ENCODE assay signal across 9 cellular contexts in the genomic region with DNA sequence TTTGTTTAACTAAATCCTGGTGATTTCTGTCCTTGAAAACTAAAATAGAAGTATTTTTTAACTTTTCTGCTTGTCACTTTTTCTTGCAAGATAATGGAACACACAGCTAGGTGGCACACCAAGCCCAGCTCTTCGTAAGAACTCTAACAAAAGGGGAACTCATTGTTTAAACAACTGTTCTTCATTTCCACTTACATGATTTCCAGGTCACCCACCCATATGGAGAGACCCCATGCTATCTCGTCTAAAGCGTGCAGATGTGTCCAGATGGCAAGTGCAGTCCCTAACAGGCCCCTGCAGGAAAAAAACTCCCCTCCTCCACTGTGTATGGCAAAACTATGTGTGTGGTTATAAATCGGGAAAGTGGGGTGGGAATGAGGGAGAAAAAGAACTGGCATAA. TPM values are rescaled to one million over a fixed set of nuclear protein-coding genes. Genes with fewer than 3 reads are reported as not detected.
DNase-seq lines count a peak whose midpoint lies in the region; ATAC-seq, FAIRE-seq and TF ChIP-seq lines count a peak whose summit lies in the region.
"Had no signal": no experiment of that assay in that cellular context is flagged by ENCODE, and none has a peak within 500 bp of the region (broad histone marks: within the 10 kb centered on the region; RNA-seq: fewer than 3 reads in every experiment).

No MANE protein-coding gene starts in this region.

- POLR2A ChIA-PET in PC-9 (lab: Charles Lee; ENCODE audit: unreplicated experiment): interaction anchor here (0.7 kb wide), 2 partner anchors 46 to 77 kb away, joined by 3 to 8 read pairs; a partner anchor contains a TSS

- no peaks in the 10 kb centered on the region for H3K27me3 ChIP-seq in PC-9 (ENCODE audit: insufficient read depth, low read depth)
- H3K27me3 ChIP-seq in mammary epithelial cell (ENCODE audit: insufficient read depth, low read length): no peaks in the 10 kb centered on the region

- no peaks in the 10 kb centered on the region for H3K9me3 Mint-ChIP-seq in naive B cell
- H3K9me3 Mint-ChIP-seq in natural killer cell treated with Interleukin-12 subunit alpha and Interleukin-12 subunit beta and Interleukin-15 and Interleukin-18, amount 100 ng/mL, for 72 hours: no peaks in the 10 kb centered on the region

- H4K20me1 ChIP-seq in PC-9 (ENCODE audit: insufficient read depth) (no peaks in the 10 kb centered on the region), mammary epithelial cell (ENCODE audit: insufficient read depth, low read length) (no peaks in the 10 kb centered on the region)

- no peaks in the 10 kb centered on the region for H3K9me3 ChIP-seq in PC-9 (ENCODE audit: insufficient read depth, low read depth)
- H3K9me3 ChIP-seq in mammary epithelial cell (replicated peaks; ENCODE audit: insufficient read depth, low read length): no peaks in the 10 kb centered on the region

- H3K79me2 ChIP-seq in PC-9 (ENCODE audit: low read depth): no peaks in the 10 kb centered on the region
- H3K79me2 ChIP-seq in mammary epithelial cell (ENCODE audit: insufficient read depth, low read length): no peaks in the 10 kb centered on the region

- H3K36me3 ChIP-seq in PC-9 (ENCODE audit: low read depth) (no peaks in the 10 kb centered on the region), mammary epithelial cell (ENCODE audit: insufficient read depth, low read length) (no peaks in the 10 kb centered on the region)

- peak overlapping the region in 1 of 8 donors; percentile 56 for H3K4me3 Mint-ChIP-seq in naive B cell
- H3K4me3 Mint-ChIP-seq in natural killer cell treated with Interleukin-12 subunit alpha and Interleukin-12 subunit beta and Interleukin-15 and Interleukin-18, amount 100 ng/mL, for 72 hours: no peak overlapping the region

- H3K4me1 Mint-ChIP-seq in naive B cell: peaks cover 16 to 20% (median 17%) of the 10 kb centered on the region in 3 donors
- peaks cover 12 to 16% of the 10 kb centered on the region in 2 donors for H3K4me1 Mint-ChIP-seq in natural killer cell treated with Interleukin-12 subunit alpha and Interleukin-12 subunit beta and Interleukin-15 and Interleukin-18, amount 100 ng/mL, for 72 hours (ENCODE audit: low read depth in 2 of 2)

- H3K36me3 Mint-ChIP-seq in naive B cell: no peaks in the 10 kb centered on the region
- H3K36me3 Mint-ChIP-seq in natural killer cell treated with Interleukin-12 subunit alpha and Interleukin-12 subunit beta and Interleukin-15 and Interleukin-18, amount 100 ng/mL, for 72 hours: no peaks in the 10 kb centered on the region

- no TSS peak for BruUV-seq in PC-9 (replicated peaks; lab: Mats Ljungman, UMichigan)
- no TSS peak for BruUV-seq in mammary epithelial cell (replicated peaks; lab: Mats Ljungman, UMichigan)

- TF ChIP-seq CTCF in C4-2B (conservative IDR thresholded peaks at IDR 0.05) (peak; percentile 27), PC-9 (conservative IDR thresholded peaks at IDR 0.05) (peak; percentile 62), mammary epithelial cell (conservative IDR thresholded peaks at IDR 0.05 in 1 of 2, IDR thresholded peaks at IDR 0.05 in 1 of 2; ENCODE audit: extremely low read depth in 1 of 2, insufficient read depth in 1 of 2, low read depth in 1 of 2, low read length in 2 of 2) (peak; percentile 58 to 59)

- ATAC-seq in naive B cell (ENCODE audit: low read depth in 2 of 2) (peak in 1 of 2 donors; percentile 59), HG03196 (IDR thresholded peaks at IDR 0.05; ENCODE audit: unreplicated experiment) (no peak), HG03520 (IDR thresholded peaks at IDR 0.05; ENCODE audit: unreplicated experiment) (no peak)
- ATAC-seq in natural killer cell treated with Interleukin-12 subunit alpha and Interleukin-12 subunit beta and Interleukin-15 and Interleukin-18, amount 100 ng/mL, for 72 hours: no peak
- ATAC-seq: left colon had no signal

- peak overlapping the region in 4 of 6 donors; percentile 16 to 72 (median 61) for H3K27ac Mint-ChIP-seq in naive B cell
- no peak overlapping the region for H3K27ac Mint-ChIP-seq in natural killer cell treated with Interleukin-12 subunit alpha and Interleukin-12 subunit beta and Interleukin-15 and Interleukin-18, amount 100 ng/mL, for 72 hours

- intact Hi-C loops in PC-9 (cut with micrococcal nuclease; ENCODE audit: unreplicated experiment): loop anchor here (1.0 kb wide), 2 partner anchors 225 to 1169 kb away; no protein-coding TSS in a partner anchor
- intact Hi-C loops in mammary epithelial cell (cut with micrococcal nuclease): loop anchor here (1.0 to 2.0 kb wide), 5 partner anchors 22 to 225 kb away; a partner anchor contains a TSS

- H3K27ac ChIP-seq in C4-2B (no peak overlapping the region), PC-9 (no peak overlapping the region), mammary epithelial cell (ENCODE audit: insufficient read depth, low read depth, low read length) (no peak overlapping the region)

- H3K9me2 ChIP-seq in PC-9 (ENCODE audit: insufficient read depth): no peaks in the 10 kb centered on the region

- no peak overlapping the region for H2AFZ ChIP-seq in PC-9
- H2AFZ ChIP-seq in mammary epithelial cell (ENCODE audit: low read depth, low read length): no peak overlapping the region

- DNase-seq in GM18507 (ENCODE audit: extremely low spot score, insufficient read length, low read depth) (no peak), PC-9 (no peak), mammary epithelial cell (peak; percentile 16), naive B cell (peak; percentile 30)
- no peak for DNase-seq in natural killer cell treated with Interleukin-12 subunit alpha and Interleukin-12 subunit beta and Interleukin-15 and Interleukin-18, amount 100 ng/mL, for 72 hours (ENCODE audit: low spot score)

- in situ Hi-C loops in mammary epithelial cell (cut with MboI; ENCODE audit: low sequenced_read_pairs in 2 of 2): loop anchor here (5.0 to 10.0 kb wide), 3 partner anchors 50 to 223 kb away; a partner anchor contains a TSS

- peak; percentile 82 for FAIRE-seq in GM18507 (lab: Jason Lieb, UNC)

- dilution Hi-C loops in mammary epithelial cell (cut with HindIII; ENCODE audit: low sequenced_read_pairs): loop anchor here (5.0 kb wide), 1 partner anchor 58 kb away; no protein-coding TSS in a partner anchor

- H3F3A ChIP-seq in PC-9 (ENCODE audit: insufficient read depth, low read depth): peaks cover 3% of the 10 kb centered on the region; the same call in 1 of the 2 replicates

- H3K4me1 ChIP-seq in PC-9 (replicated peaks; ENCODE audit: insufficient read depth) (peaks cover 7% of the 10 kb centered on the region; the same call in 1 of the 2 replicates), mammary epithelial cell (ENCODE audit: insufficient read depth, low read length) (peaks cover 29% of the 10 kb centered on the region)

- 40% methylated on average over 3 of the region's 4 CpGs for WGBS in mammary epithelial cell (ENCODE audit: low coverage, missing lambda C conversion rate)

- no peak overlapping the region for H3K9ac ChIP-seq in mammary epithelial cell (ENCODE audit: insufficient read depth, low read length)

- CTCF ChIA-PET in PC-9 (lab: Charles Lee): interaction anchor here (0.6 to 0.8 kb wide), 2 partner anchors 37 to 225 kb away, joined by 3 read pairs; no protein-coding TSS in a partner anchor
- CTCF ChIA-PET in mammary epithelial cell (lab: Charles Lee; ENCODE audit: low non-redundant PET): interaction anchor here (0.6 kb wide), 2 partner anchors 18 to 225 kb away, joined by 3 to 5 read pairs; no protein-coding TSS in a partner anchor

- peaks cover 0 to 6% (median 5%) of the 10 kb centered on the region in 3 donors for H3K27me3 Mint-ChIP-seq in naive B cell
- no peaks in the 10 kb centered on the region for H3K27me3 Mint-ChIP-seq in natural killer cell treated with Interleukin-12 subunit alpha and Interleukin-12 subunit beta and Interleukin-15 and Interleukin-18, amount 100 ng/mL, for 72 hours

- H3K4me2 ChIP-seq in PC-9 (no peak overlapping the region), mammary epithelial cell (ENCODE audit: insufficient read depth, low read depth, low read length) (no peak overlapping the region)

- H3K4me3 ChIP-seq in PC-9: no peak overlapping the region
- H3K4me3 ChIP-seq in mammary epithelial cell (replicated peaks in 1 of 3; ENCODE audit: insufficient read depth in 1 of 3, low read depth in 2 of 3, low read length in 3 of 3): no peak overlapping the region

RNA-seq across cellular contexts. Expression of a gene that starts 43.3 kb away (rescaled TPM):
- total RNA-seq in PC-9 (2021) (11.5 and 13.2 TPM in 2 replicates), mammary epithelial cell (10 to 100 TPM; 46.4 to 98.5 TPM)
- polyA plus RNA-seq in mammary epithelial cell (8.8 TPM), naive B cell (ENCODE audit: low read depth in 6 of 6) (1 to 10 TPM in 5 of 6 donors, under 1 TPM in 1; 0.96 to 4.4 (median 1.9) TPM)
- polyA minus RNA-seq in mammary epithelial cell: 44.5 TPM
- 10 to 100 TPM in 1 of 2 donors, 1 to 10 TPM in 1; 3.9 to 15.5 TPM for total RNA-seq in natural killer cell treated with Interleukin-12 subunit alpha and Interleukin-12 subunit beta and Interleukin-15 and Interleukin-18, amount 100 ng/mL, for 72 hours

RNA-seq across cellular contexts. Expression of a gene that starts 45.9 kb away (rescaled TPM):
- 398 and 534 TPM in 2 replicates for total RNA-seq in PC-9 (2021)
- 100 to 1,000 TPM; 357 to 921 TPM for total RNA-seq in mammary epithelial cell
- polyA plus RNA-seq in mammary epithelial cell: 425 TPM
- polyA minus RNA-seq in mammary epithelial cell: 179 TPM
- polyA plus RNA-seq in naive B cell (ENCODE audit: low read depth in 6 of 6): 100 to 1,000 TPM; 152 to 207 (median 177) TPM
- 100 to 1,000 TPM; 621 to 706 TPM for total RNA-seq in natural killer cell treated with Interleukin-12 subunit alpha and Interleukin-12 subunit beta and Interleukin-15 and Interleukin-18, amount 100 ng/mL, for 72 hours

Comparison
In these comparisons a context has a peak if more than half of its experiments do, and no peak if none do; other contexts are left out.
1. DNase-seq: peak in mammary epithelial cell (single experiment) and naive B cell (single experiment); none in GM18507 (single experiment), PC-9 (0 of 2) and natural killer cell treated with Interleukin-12 subunit alpha and Interleukin-12 subunit beta and Interleukin-15 and Interleukin-18, amount 100 ng/mL, for 72 hours (single experiment).
2. H3K27ac Mint-ChIP-seq: peak in naive B cell (4 of 6); none in natural killer cell treated with Interleukin-12 subunit alpha and Interleukin-12 subunit beta and Interleukin-15 and Interleukin-18, amount 100 ng/mL, for 72 hours (0 of 2).
3. Peak in every context shown above with its lines, with median percentiles within 50 percentile points of each other: CTCF ChIP-seq.